ENCODE assay signal across 1 cellular context in the genomic region with DNA sequence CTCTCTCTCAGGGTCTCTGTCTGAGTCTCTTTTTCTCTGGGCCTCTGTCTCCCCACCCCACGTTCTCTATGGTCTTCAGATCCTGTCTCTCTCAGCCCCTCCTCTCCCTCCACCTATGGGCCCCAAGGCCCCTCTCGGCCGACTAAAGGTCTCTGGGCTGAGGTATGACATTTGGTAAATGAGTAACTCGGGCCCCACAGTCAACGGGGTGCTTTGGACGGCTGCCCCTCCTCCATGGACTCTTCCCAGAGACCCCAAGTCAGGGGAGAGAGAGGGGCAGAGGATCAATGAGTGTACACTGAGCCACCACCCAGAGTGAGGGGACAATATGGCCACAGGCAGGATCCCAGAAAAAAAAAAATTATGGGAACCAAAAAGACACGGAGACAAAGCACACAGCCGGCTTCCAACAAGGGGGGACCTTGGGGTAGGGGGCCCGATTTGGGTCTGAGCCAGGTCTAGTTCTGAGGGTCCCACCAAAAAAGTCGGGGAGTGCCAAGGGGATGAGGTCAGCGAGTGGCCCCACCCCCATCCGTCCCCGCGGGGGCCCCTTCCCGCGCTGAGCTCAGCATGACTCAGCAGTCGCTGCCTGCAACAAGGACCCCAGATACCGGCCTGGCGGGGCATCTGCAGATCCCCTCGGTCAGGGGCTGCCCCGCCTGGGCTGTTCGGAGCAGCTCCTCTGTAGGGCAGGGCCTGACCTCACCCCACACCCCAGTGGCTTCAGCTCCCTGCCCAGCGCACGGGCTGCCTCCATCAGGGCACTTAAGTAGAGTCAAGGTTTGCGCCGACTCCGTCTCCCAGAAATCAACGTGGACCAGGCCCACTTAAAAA.
TF ChIP-seq lines count a peak whose summit lies in the region.

No MANE protein-coding gene starts in this region.

TF ChIP-seq in HepG2, 621 proteins besides CTCF, POLR2A, EP300 and RAD21 (continued from another document and continues in another):
- TF ChIP-seq DZIP1 (CRISPR knock-in tag; IDR thresholded peaks at IDR 0.05) (peak; percentile 25; the same call in 1 of the 2 replicates), ELF3 (CRISPR knock-in tag; IDR thresholded peaks at IDR 0.05) (0 out of 2 replicates have a peak, but pooled peaks have one; percentile 4), ZNF580 (CRISPR knock-in tag; IDR thresholded peaks at IDR 0.05; ENCODE audit: borderline replicate concordance, low read depth) (no peak; the same call in 1 of the 2 replicates), PHB2 (IDR thresholded peaks at IDR 0.05; ENCODE audit: partially characterized antibody) (no peak), ZSCAN31 (CRISPR knock-in tag; IDR thresholded peaks at IDR 0.05; ENCODE audit: low read depth) (peak; percentile 72; the same call in 1 of the 2 replicates), STAT6 (CRISPR knock-in tag; IDR thresholded peaks at IDR 0.05; ENCODE audit: borderline replicate concordance) (peak; percentile 45; the same call in 1 of the 2 replicates), ZNF432 (CRISPR knock-in tag; IDR thresholded peaks at IDR 0.05; ENCODE audit: borderline replicate concordance) (no peak), NBN (conservative IDR thresholded peaks at IDR 0.05) (no peak), ZSCAN22 (CRISPR knock-in tag; IDR thresholded peaks at IDR 0.05) (no peak), HNF4G (IDR thresholded peaks at IDR 0.05; ENCODE audit: borderline replicate concordance, low read depth, low read length) (peak; percentile 84), HNF4G (CRISPR knock-in tag; IDR thresholded peaks at IDR 0.05; ENCODE audit: borderline replicate concordance, low read depth) (peak; percentile 69; the same call in 1 of the 2 replicates), ATF7-NPFF (CRISPR knock-in tag; IDR thresholded peaks at IDR 0.05; ENCODE audit: low read depth) (peak; percentile 12; the same call in 1 of the 2 replicates), JDP2 (CRISPR knock-in tag; IDR thresholded peaks at IDR 0.05; ENCODE audit: borderline replicate concordance) (no peak; the same call in 1 of the 2 replicates), SNRNP70 (IDR thresholded peaks at IDR 0.05; ENCODE audit: low read depth, low read length) (no peak), NAIF1 (CRISPR knock-in tag; IDR thresholded peaks at IDR 0.05; ENCODE audit: borderline replicate concordance) (no peak), MZF1 (CRISPR knock-in tag; IDR thresholded peaks at IDR 0.05; ENCODE audit: borderline replicate concordance) (no peak), TEAD2 (CRISPR knock-in tag; IDR thresholded peaks at IDR 0.05) (no peak), FOXP1 (IDR thresholded peaks at IDR 0.05) (no peak), FOXP1 (CRISPR knock-in tag; IDR thresholded peaks at IDR 0.05) (peak; percentile 28; the same call in 1 of the 2 replicates), ZNF740 (CRISPR knock-in tag; IDR thresholded peaks at IDR 0.05) (0 out of 2 replicates have a peak, but pooled peaks have one; percentile 19), RORA (CRISPR knock-in tag; IDR thresholded peaks at IDR 0.05) (no peak), AGO1 (IDR thresholded peaks at IDR 0.05; ENCODE audit: low read depth, low read length, poor library complexity, severe bottlenecking) (peak; percentile 97), FOXM1 (CRISPR knock-in tag; IDR thresholded peaks at IDR 0.05) (no peak), POLR2G (IDR thresholded peaks at IDR 0.05; ENCODE audit: low read depth, low read length) (peak; percentile 42), ARID5B (CRISPR knock-in tag; IDR thresholded peaks at IDR 0.05) (peak; percentile 63), ZNF530 (CRISPR knock-in tag; IDR thresholded peaks at IDR 0.05; ENCODE audit: low read depth) (no peak), DNMT1 (CRISPR knock-in tag; IDR thresholded peaks at IDR 0.05) (peak; percentile 65; the same call in 1 of the 2 replicates)
- TF ChIP-seq, protein P1, sequence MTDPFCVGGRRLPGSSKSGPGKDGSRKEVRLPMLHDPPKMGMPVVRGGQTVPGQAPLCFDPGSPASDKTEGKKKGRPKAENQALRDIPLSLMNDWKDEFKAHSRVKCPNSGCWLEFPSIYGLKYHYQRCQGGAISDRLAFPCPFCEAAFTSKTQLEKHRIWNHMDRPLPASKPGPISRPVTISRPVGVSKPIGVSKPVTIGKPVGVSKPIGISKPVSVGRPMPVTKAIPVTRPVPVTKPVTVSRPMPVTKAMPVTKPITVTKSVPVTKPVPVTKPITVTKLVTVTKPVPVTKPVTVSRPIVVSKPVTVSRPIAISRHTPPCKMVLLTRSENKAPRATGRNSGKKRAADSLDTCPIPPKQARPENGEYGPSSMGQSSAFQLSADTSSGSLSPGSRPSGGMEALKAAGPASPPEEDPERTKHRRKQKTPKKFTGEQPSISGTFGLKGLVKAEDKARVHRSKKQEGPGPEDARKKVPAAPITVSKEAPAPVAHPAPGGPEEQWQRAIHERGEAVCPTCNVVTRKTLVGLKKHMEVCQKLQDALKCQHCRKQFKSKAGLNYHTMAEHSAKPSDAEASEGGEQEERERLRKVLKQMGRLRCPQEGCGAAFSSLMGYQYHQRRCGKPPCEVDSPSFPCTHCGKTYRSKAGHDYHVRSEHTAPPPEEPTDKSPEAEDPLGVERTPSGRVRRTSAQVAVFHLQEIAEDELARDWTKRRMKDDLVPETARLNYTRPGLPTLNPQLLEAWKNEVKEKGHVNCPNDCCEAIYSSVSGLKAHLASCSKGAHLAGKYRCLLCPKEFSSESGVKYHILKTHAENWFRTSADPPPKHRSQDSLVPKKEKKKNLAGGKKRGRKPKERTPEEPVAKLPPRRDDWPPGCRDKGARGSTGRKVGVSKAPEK (CRISPR knock-in tag; IDR thresholded peaks at IDR 0.05; ENCODE audit: borderline replicate concordance): 0 out of 2 replicates have a peak, but pooled peaks have one; percentile 33
- TF ChIP-seq, protein P2, sequence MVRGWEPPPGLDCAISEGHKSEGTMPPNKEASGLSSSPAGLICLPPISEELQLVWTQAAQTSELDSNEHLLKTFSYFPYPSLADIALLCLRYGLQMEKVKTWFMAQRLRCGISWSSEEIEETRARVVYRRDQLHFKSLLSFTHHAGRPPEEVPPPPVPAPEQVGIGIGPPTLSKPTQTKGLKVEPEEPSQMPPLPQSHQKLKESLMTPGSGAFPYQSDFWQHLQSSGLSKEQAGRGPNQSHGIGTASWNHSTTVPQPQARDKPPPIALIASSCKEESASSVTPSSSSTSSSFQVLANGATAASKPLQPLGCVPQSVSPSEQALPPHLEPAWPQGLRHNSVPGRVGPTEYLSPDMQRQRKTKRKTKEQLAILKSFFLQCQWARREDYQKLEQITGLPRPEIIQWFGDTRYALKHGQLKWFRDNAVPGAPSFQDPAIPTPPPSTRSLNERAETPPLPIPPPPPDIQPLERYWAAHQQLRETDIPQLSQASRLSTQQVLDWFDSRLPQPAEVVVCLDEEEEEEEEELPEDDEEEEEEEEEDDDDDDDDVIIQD (CRISPR knock-in tag; IDR thresholded peaks at IDR 0.05; ENCODE audit: low read depth): peak; percentile 27; the same call in 1 of the 2 replicates
- TF ChIP-seq, protein P3, sequence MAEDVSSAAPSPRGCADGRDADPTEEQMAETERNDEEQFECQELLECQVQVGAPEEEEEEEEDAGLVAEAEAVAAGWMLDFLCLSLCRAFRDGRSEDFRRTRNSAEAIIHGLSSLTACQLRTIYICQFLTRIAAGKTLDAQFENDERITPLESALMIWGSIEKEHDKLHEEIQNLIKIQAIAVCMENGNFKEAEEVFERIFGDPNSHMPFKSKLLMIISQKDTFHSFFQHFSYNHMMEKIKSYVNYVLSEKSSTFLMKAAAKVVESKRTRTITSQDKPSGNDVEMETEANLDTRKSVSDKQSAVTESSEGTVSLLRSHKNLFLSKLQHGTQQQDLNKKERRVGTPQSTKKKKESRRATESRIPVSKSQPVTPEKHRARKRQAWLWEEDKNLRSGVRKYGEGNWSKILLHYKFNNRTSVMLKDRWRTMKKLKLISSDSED (CRISPR knock-in tag; IDR thresholded peaks at IDR 0.05): no peak
- TF ChIP-seq, protein P4, sequence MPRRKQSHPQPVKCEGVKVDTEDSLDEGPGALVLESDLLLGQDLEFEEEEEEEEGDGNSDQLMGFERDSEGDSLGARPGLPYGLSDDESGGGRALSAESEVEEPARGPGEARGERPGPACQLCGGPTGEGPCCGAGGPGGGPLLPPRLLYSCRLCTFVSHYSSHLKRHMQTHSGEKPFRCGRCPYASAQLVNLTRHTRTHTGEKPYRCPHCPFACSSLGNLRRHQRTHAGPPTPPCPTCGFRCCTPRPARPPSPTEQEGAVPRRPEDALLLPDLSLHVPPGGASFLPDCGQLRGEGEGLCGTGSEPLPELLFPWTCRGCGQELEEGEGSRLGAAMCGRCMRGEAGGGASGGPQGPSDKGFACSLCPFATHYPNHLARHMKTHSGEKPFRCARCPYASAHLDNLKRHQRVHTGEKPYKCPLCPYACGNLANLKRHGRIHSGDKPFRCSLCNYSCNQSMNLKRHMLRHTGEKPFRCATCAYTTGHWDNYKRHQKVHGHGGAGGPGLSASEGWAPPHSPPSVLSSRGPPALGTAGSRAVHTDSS (CRISPR knock-in tag; conservative IDR thresholded peaks at IDR 0.05): no peak
- TF ChIP-seq, protein P5, sequence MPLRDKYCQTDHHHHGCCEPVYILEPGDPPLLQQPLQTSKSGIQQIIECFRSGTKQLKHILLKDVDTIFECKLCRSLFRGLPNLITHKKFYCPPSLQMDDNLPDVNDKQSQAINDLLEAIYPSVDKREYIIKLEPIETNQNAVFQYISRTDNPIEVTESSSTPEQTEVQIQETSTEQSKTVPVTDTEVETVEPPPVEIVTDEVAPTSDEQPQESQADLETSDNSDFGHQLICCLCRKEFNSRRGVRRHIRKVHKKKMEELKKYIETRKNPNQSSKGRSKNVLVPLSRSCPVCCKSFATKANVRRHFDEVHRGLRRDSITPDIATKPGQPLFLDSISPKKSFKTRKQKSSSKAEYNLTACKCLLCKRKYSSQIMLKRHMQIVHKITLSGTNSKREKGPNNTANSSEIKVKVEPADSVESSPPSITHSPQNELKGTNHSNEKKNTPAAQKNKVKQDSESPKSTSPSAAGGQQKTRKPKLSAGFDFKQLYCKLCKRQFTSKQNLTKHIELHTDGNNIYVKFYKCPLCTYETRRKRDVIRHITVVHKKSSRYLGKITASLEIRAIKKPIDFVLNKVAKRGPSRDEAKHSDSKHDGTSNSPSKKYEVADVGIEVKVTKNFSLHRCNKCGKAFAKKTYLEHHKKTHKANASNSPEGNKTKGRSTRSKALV (CRISPR knock-in tag; IDR thresholded peaks at IDR 0.05): no peak; the same call in 1 of the 2 replicates
